ENCODE assay signal across 6 cellular contexts in genomic region chr4:94385452-94385851, GRCh38. TPM values are rescaled to one million over a fixed set of nuclear protein-coding genes. Genes with fewer than 3 reads are reported as not detected.
"Had no signal": no experiment of that assay in that cellular context is flagged by ENCODE, and none has a peak within 500 bp of the region (broad histone marks: within the 10 kb centered on the region; RNA-seq: fewer than 3 reads in every experiment).

No MANE protein-coding gene starts in this region.

RNA-seq across cellular contexts. Expression of gene HPGDS, which starts 42.8 kb away (rescaled TPM):
- total RNA-seq: kidney epithelial cell, lung microvascular endothelial cell, mammary epithelial cell, mesothelial cell of epicardium, mononuclear cell had no signal
- polyA plus RNA-seq: keratinocyte, mammary epithelial cell had no signal
